Comparison of ENCODE assay signal across 14 cellular contexts in the genomic region with DNA sequence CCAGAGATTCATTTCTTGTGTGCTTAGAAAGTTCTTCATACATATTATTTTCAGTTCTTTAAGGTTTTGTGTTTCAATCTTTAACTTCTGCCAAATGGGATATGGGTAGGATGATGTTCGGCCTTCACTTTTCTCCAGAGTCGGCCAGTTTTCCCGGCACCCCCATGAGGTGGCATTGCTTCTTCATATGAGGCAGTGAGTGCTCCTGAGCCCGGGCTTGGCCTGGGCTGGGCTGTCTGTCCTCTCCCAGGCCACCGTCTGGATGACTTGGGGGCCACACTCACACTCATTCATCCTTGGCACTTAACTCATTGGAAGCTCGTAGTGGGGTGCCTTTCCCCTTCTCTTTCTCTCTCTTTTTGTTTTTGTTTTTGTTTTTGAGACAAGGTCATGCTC.
"Had no signal": no experiment of that assay in that cellular context is flagged by ENCODE, and none has a peak within 500 bp of the region (broad histone marks: within the 10 kb centered on the region; RNA-seq: fewer than 3 reads in every experiment).

No MANE protein-coding gene starts in this region.

- H3K9ac ChIP-seq: SK-N-SH had no signal

- DNase-seq: activated CD4-positive, alpha-beta T cell treated with anti-CD3 and anti-CD28 coated beads for 1 hour; activated CD4-positive, alpha-beta T cell treated with anti-CD3 and anti-CD28 coated beads, Interleukin-2, amount 50 U/mL, for 4 hours; activated effector memory CD4-positive, alpha-beta T cell treated with Interleukin-2 at 50 U/mL for 16 hours; activated T-cell treated with anti-CD3 and anti-CD28 coated beads, Interleukin-2, amount 50 U/mL, for 24 hours; body of pancreas; cortex of kidney; effector CD8-positive, alpha-beta T cell; foreskin fibroblast; naive B cell; SK-N-SH; stimulated activated naive CD8-positive, alpha-beta T cell treated with anti-CD3 and anti-CD28 coated beads, Interleukin-15, Interleukin-2, amounts not matched to agents 100 U/mL and 50 U/mL, for 24 hours; T-cell had no signal

- H3K4me1 ChIP-seq: body of pancreas, upper lobe of left lung had no signal

- H3K4me3 Mint-ChIP-seq: activated naive CD4-positive, alpha-beta T cell treated with anti-CD3 and anti-CD28 coated beads, Interleukin-2, amount 50 U/mL, for 24 hours; activated T-cell treated with anti-CD3 and anti-CD28 coated beads, Interleukin-2, amount 50 U/mL, for 24 hours; naive B cell; T-cell had no signal

- H3K9me3 Mint-ChIP-seq: activated naive CD4-positive, alpha-beta T cell treated with anti-CD3 and anti-CD28 coated beads, Interleukin-2, amount 50 U/mL, for 24 hours; activated T-cell treated with anti-CD3 and anti-CD28 coated beads, Interleukin-2, amount 50 U/mL, for 24 hours; naive B cell; T-cell had no signal

- H3K4me1 Mint-ChIP-seq: activated naive CD4-positive, alpha-beta T cell treated with anti-CD3 and anti-CD28 coated beads, Interleukin-2, amount 50 U/mL, for 24 hours; naive B cell; T-cell had no signal

- H3K27me3 ChIP-seq: body of pancreas, upper lobe of left lung had no signal

- H3K27me3 Mint-ChIP-seq: activated naive CD4-positive, alpha-beta T cell treated with anti-CD3 and anti-CD28 coated beads, Interleukin-2, amount 50 U/mL, for 24 hours; activated T-cell treated with anti-CD3 and anti-CD28 coated beads, Interleukin-2, amount 50 U/mL, for 24 hours; naive B cell; T-cell had no signal

- ATAC-seq: body of pancreas; stimulated activated naive CD8-positive, alpha-beta T cell treated with anti-CD3 and anti-CD28 coated beads, Interleukin-15, Interleukin-2, amounts not matched to agents 100 U/mL and 50 U/mL, for 24 hours; T-cell had no signal

- H3K4me2 ChIP-seq: SK-N-SH had no signal

- H3K27ac Mint-ChIP-seq: activated naive CD4-positive, alpha-beta T cell treated with anti-CD3 and anti-CD28 coated beads, Interleukin-2, amount 50 U/mL, for 24 hours; activated T-cell treated with anti-CD3 and anti-CD28 coated beads, Interleukin-2, amount 50 U/mL, for 24 hours; T-cell had no signal

- H3K27ac ChIP-seq: body of pancreas, upper lobe of left lung had no signal

- H3K4me3 ChIP-seq: body of pancreas, upper lobe of left lung had no signal

- H3K9me3 ChIP-seq: body of pancreas, SK-N-SH, upper lobe of left lung had no signal

- H3K36me3 Mint-ChIP-seq: activated naive CD4-positive, alpha-beta T cell treated with anti-CD3 and anti-CD28 coated beads, Interleukin-2, amount 50 U/mL, for 24 hours; T-cell had no signal
